In genomic region chr6:129312865-129313264, GRCh38 we compare ENCODE assay signal across 13 cellular contexts.
A peak's percentile ranks its signal among the peaks of the same experiment; 100 is the strongest.
DNase-seq lines count a peak whose midpoint lies in the region; ATAC-seq, FAIRE-seq and TF ChIP-seq lines count a peak whose summit lies in the region.
"Had no signal": no experiment of that assay in that cellular context is flagged by ENCODE, and none has a peak within 500 bp of the region (broad histone marks: within the 10 kb centered on the region; RNA-seq: fewer than 3 reads in every experiment).

No MANE protein-coding gene starts in this region.

- H3K4me3 ChIP-seq in fibroblast of the aortic adventitia (ENCODE audit: low read depth, low read length), result no peak overlapping the region
- H3K4me3 ChIP-seq in retinal pigment epithelial cell (ENCODE audit: low read length), result no peak overlapping the region
- H3K4me3 ChIP-seq in MM.1S (ENCODE audit: low read length), result no peak overlapping the region

- DNase-seq in H54 (ENCODE audit: insufficient read length, low spot score) (peak; percentile 17), RCC 7860 (ENCODE audit: low spot score) (peak; percentile 7), fibroblast of the aortic adventitia (ENCODE audit: low read depth) (peak; percentile 67), retinal pigment epithelial cell (ENCODE audit: low read depth) (peak; percentile 40), MM.1S (no peak)
- DNase-seq: KBM-7, NCI-H524 treated with DMSO at 0.1 percent for 48 hours, posterior cingulate gyrus had no signal

- H2AFZ ChIP-seq in MM.1S (ENCODE audit: low read length), result no peak overlapping the region

- no peaks in the 10 kb centered on the region for H3K27me3 ChIP-seq in MM.1S (replicated peaks; ENCODE audit: insufficient read depth, low read length)

- H3K79me2 ChIP-seq in MM.1S (ENCODE audit: low read length), result no peaks in the 10 kb centered on the region

- H3K36me3 ChIP-seq in MM.1S (replicated peaks; ENCODE audit: insufficient read depth, low read length), result no peaks in the 10 kb centered on the region

- FAIRE-seq in H54 (lab: Jason Lieb, UNC), result peak; percentile 90
- no peak for FAIRE-seq in RCC 7860 (lab: Jason Lieb, UNC)
- FAIRE-seq: endothelial cell of umbilical vein, GM19239 had no signal

- H3K4me1 ChIP-seq in MM.1S (ENCODE audit: low read length), result no peaks in the 10 kb centered on the region

- H3K4me2 ChIP-seq in MM.1S (ENCODE audit: low read depth, low read length), result no peak overlapping the region

- TF ChIP-seq CTCF in fibroblast of the aortic adventitia (IDR thresholded peaks at IDR 0.05; ENCODE audit: insufficient read depth, low read length), result no peak
- no peak for TF ChIP-seq CTCF in retinal pigment epithelial cell (conservative IDR thresholded peaks at IDR 0.05; ENCODE audit: low read depth, low read length)
- TF ChIP-seq CTCF in MM.1S (IDR thresholded peaks at IDR 0.05; ENCODE audit: low read length), result no peak

- H3K9me2 ChIP-seq in MM.1S (replicated peaks; ENCODE audit: insufficient read depth, low read length), result no peaks in the 10 kb centered on the region

- H4K20me1 ChIP-seq in MM.1S (ENCODE audit: insufficient read depth, low read length), result no peaks in the 10 kb centered on the region

- H3K9me3 ChIP-seq in MM.1S (replicated peaks; ENCODE audit: insufficient read depth, low read length), result no peaks in the 10 kb centered on the region

- no peaks in the 10 kb centered on the region for H3F3A ChIP-seq in MM.1S (ENCODE audit: insufficient read depth, low read length)

- no peak overlapping the region for H3K9ac ChIP-seq in MM.1S (ENCODE audit: low read length)

- no peak for TF ChIP-seq POLR2A in H54 (IDR thresholded peaks at IDR 0.05; ENCODE audit: low read depth, low read length)

- H3K27ac ChIP-seq in MM.1S (ENCODE audit: low read length), result no peak overlapping the region

- ATAC-seq in HG02759 (IDR thresholded peaks at IDR 0.05; ENCODE audit: unreplicated experiment), result no peak
- no peak for ATAC-seq in HG03457 (IDR thresholded peaks at IDR 0.05; ENCODE audit: unreplicated experiment)
- ATAC-seq: left lobe of liver had no signal
